19 cellular contexts compared by ENCODE assay signal in genomic region chr21:35168702-35169101, GRCh38.
DNase-seq lines count a peak whose midpoint lies in the region; ATAC-seq, FAIRE-seq and TF ChIP-seq lines count a peak whose summit lies in the region.
"Had no signal": no experiment of that assay in that cellular context is flagged by ENCODE, and none has a peak within 500 bp of the region (broad histone marks: within the 10 kb centered on the region; RNA-seq: fewer than 3 reads in every experiment).

No MANE protein-coding gene starts in this region.

- H3K4me1 ChIP-seq in GM23338 (ENCODE audit: insufficient read depth) (peaks cover 5% of the 10 kb centered on the region; the same call in 1 of the 2 replicates), astrocyte (ENCODE audit: insufficient read depth, low read length) (no peaks in the 10 kb centered on the region), esophagus (ENCODE audit: control insufficient read depth in 2 of 2, insufficient read depth in 2 of 2, low read length in 1 of 2) (peaks cover 3 to 7% of the 10 kb centered on the region in 2 donors), neural progenitor cell (peaks cover 6% of the 10 kb centered on the region)
- H3K4me1 ChIP-seq: BE2C, SJSA1 had no signal

- peaks cover 6% of the 10 kb centered on the region; the same call in 1 of the 2 replicates for H3K9me2 ChIP-seq in GM23338 (ENCODE audit: insufficient read depth)

- H3K4me2 ChIP-seq in GM23338 (no peak overlapping the region), astrocyte (ENCODE audit: low read length) (no peak overlapping the region), neural progenitor cell (no peak overlapping the region)

- H4K20me1 ChIP-seq in GM23338 (replicated peaks; ENCODE audit: insufficient read depth) (no peaks in the 10 kb centered on the region), astrocyte (ENCODE audit: insufficient read depth, low read length) (no peaks in the 10 kb centered on the region), neural progenitor cell (ENCODE audit: low read depth) (no peaks in the 10 kb centered on the region)

- H3K4me1 Mint-ChIP-seq in GM23338 (peaks cover 12% of the 10 kb centered on the region), astrocyte (ENCODE audit: low read depth, unreplicated experiment) (peaks cover 11% of the 10 kb centered on the region), neural progenitor cell (peaks cover 8% of the 10 kb centered on the region), osteocyte (ENCODE audit: unreplicated experiment) (no peaks in the 10 kb centered on the region)

- H3K4me3 ChIP-seq in GM23338 = no peak overlapping the region
- H3K4me3 ChIP-seq in astrocyte (ENCODE audit: insufficient read depth, low read depth, low read length) = no peak overlapping the region
- no peak overlapping the region for H3K4me3 ChIP-seq in esophagus (ENCODE audit: low read depth in 1 of 2, low read length in 2 of 2)
- no peak overlapping the region for H3K4me3 ChIP-seq in neural progenitor cell
- H3K4me3 ChIP-seq: GM23248, SJSA1 had no signal

- H3K36me3 ChIP-seq in GM23338 (ENCODE audit: insufficient read depth) = no peaks in the 10 kb centered on the region
- H3K36me3 ChIP-seq in astrocyte (ENCODE audit: insufficient read depth, low read length) = no peaks in the 10 kb centered on the region
- no peaks in the 10 kb centered on the region for H3K36me3 ChIP-seq in esophagus (ENCODE audit: control insufficient read depth in 2 of 2, insufficient read depth in 2 of 2, low read length in 1 of 2)
- H3K36me3 ChIP-seq in neural progenitor cell = no peaks in the 10 kb centered on the region
- H3K36me3 ChIP-seq: BE2C, SJSA1 had no signal

- no peak overlapping the region for H3K9ac ChIP-seq in astrocyte (ENCODE audit: low read length)
- H3K9ac ChIP-seq in neural progenitor cell = no peak overlapping the region
- H3K9ac ChIP-seq: GM23248 had no signal

- peaks cover 5% of the 10 kb centered on the region for H3K27me3 Mint-ChIP-seq in GM23338 (ENCODE audit: insufficient read depth, low read depth, poor library complexity)
- peaks cover 6% of the 10 kb centered on the region for H3K27me3 Mint-ChIP-seq in astrocyte (ENCODE audit: low read depth, unreplicated experiment)
- H3K27me3 Mint-ChIP-seq in neural progenitor cell (ENCODE audit: insufficient read depth, low read depth) = peaks cover 7% of the 10 kb centered on the region
- no peaks in the 10 kb centered on the region for H3K27me3 Mint-ChIP-seq in osteocyte (ENCODE audit: unreplicated experiment)

- peak; percentile 3 for DNase-seq in GM23338 (ENCODE audit: low spot score)
- DNase-seq in astrocyte (ENCODE audit: low read depth) = peak; percentile 39
- peak; percentile 14 for DNase-seq in neural progenitor cell (ENCODE audit: low spot score)
- no peak for DNase-seq in SHP77 treated with DMSO at 0.1 percent for 48 hours (lab: John Stamatoyannopoulos, UW)
- DNase-seq in osteocyte (ENCODE audit: extremely low spot score, unreplicated experiment) = no peak
- DNase-seq in NAMALWA (ENCODE audit: low spot score) = no peak
- no peak for DNase-seq in UCSD-AML1 (lab: John Stamatoyannopoulos, UW; ENCODE audit: unreplicated experiment)
- DNase-seq: BE2C; CD4-positive, CD25-positive, alpha-beta regulatory T cell; DMS153; GDM1; GM23248; NCI-H1105 treated with DMSO at 0.1 percent for 48 hours; NCI-H1694; NCI-H2227 treated with DMSO at 0.1 percent for 48 hours; NCI-H524; NCI-H82 had no signal

- no peak for FAIRE-seq in astrocyte (lab: Jason Lieb, UNC)

- TF ChIP-seq CTCF in GM23338 (conservative IDR thresholded peaks at IDR 0.05; ENCODE audit: low read depth in 2 of 2) (no peak), astrocyte (IDR thresholded peaks at IDR 0.05; ENCODE audit: insufficient read depth, low read depth, low read length) (no peak), neural progenitor cell (IDR thresholded peaks at IDR 0.05) (no peak), osteocyte (IDR thresholded peaks at IDR 0.05) (no peak)

- WGBS in esophagus, 2 donors = 57 to 58% methylated on average over 3 of the region's 3 CpGs

- H3K9me3 ChIP-seq in astrocyte (ENCODE audit: insufficient read depth, low read depth, low read length) = peaks cover 3% of the 10 kb centered on the region
- peaks cover 0 to 3% of the 10 kb centered on the region in 2 donors for H3K9me3 ChIP-seq in esophagus (ENCODE audit: control insufficient read depth in 2 of 2, insufficient read depth in 1 of 2, low read depth in 1 of 2, low read length in 1 of 2)
- no peaks in the 10 kb centered on the region for H3K9me3 ChIP-seq in neural progenitor cell (ENCODE audit: low read depth)
- H3K9me3 ChIP-seq: SJSA1 had no signal

- H3K79me2 ChIP-seq in GM23338 (replicated peaks; ENCODE audit: insufficient read depth) (no peaks in the 10 kb centered on the region), astrocyte (ENCODE audit: insufficient read depth, low read length) (no peaks in the 10 kb centered on the region), neural progenitor cell (ENCODE audit: low read depth) (no peaks in the 10 kb centered on the region)

- H3K27ac ChIP-seq in GM23338 (ENCODE audit: low read depth) = no peak overlapping the region
- no peak overlapping the region for H3K27ac ChIP-seq in astrocyte (ENCODE audit: low read depth, low read length)
- H3K27ac ChIP-seq in esophagus (ENCODE audit: low read depth in 2 of 2, low read length in 1 of 2) = peak overlapping the region; percentile 64 to 72
- H3K27ac ChIP-seq in neural progenitor cell = no peak overlapping the region
- H3K27ac ChIP-seq: GM23248, SJSA1 had no signal

- no peaks in the 10 kb centered on the region for H3K36me3 Mint-ChIP-seq in GM23338 (ENCODE audit: low read depth)
- peaks cover 2% of the 10 kb centered on the region for H3K36me3 Mint-ChIP-seq in astrocyte (ENCODE audit: low read depth, unreplicated experiment)
- H3K36me3 Mint-ChIP-seq in neural progenitor cell = no peaks in the 10 kb centered on the region
- no peaks in the 10 kb centered on the region for H3K36me3 Mint-ChIP-seq in osteocyte (ENCODE audit: unreplicated experiment)
- H3K36me3 Mint-ChIP-seq: CD4-positive, CD25-positive, alpha-beta regulatory T cell had no signal

- H3K27me3 ChIP-seq in GM23338 (ENCODE audit: insufficient read depth) = no peaks in the 10 kb centered on the region
- H3K27me3 ChIP-seq in astrocyte (ENCODE audit: insufficient read depth, low read length) = no peaks in the 10 kb centered on the region
- no peaks in the 10 kb centered on the region for H3K27me3 ChIP-seq in esophagus (ENCODE audit: control insufficient read depth in 1 of 2, insufficient read depth in 2 of 2, low read length in 2 of 2)
- no peaks in the 10 kb centered on the region for H3K27me3 ChIP-seq in neural progenitor cell
- H3K27me3 ChIP-seq: BE2C, SJSA1 had no signal

- no peak overlapping the region for H3K4me3 Mint-ChIP-seq in GM23338
- no peak overlapping the region for H3K4me3 Mint-ChIP-seq in astrocyte (ENCODE audit: unreplicated experiment)
- H3K4me3 Mint-ChIP-seq in neural progenitor cell = no peak overlapping the region
- H3K4me3 Mint-ChIP-seq in osteocyte (ENCODE audit: unreplicated experiment) = no peak overlapping the region
- H3K4me3 Mint-ChIP-seq: CD4-positive, CD25-positive, alpha-beta regulatory T cell had no signal

- no peak overlapping the region for H3K27ac Mint-ChIP-seq in GM23338
- no peak overlapping the region for H3K27ac Mint-ChIP-seq in astrocyte (ENCODE audit: unreplicated experiment)
- no peak overlapping the region for H3K27ac Mint-ChIP-seq in neural progenitor cell
- no peak overlapping the region for H3K27ac Mint-ChIP-seq in osteocyte (ENCODE audit: unreplicated experiment)

- H2AFZ ChIP-seq in GM23338 = peak overlapping the region; percentile 69
- H2AFZ ChIP-seq in astrocyte (ENCODE audit: low read depth, low read length) = no peak overlapping the region
- H2AFZ ChIP-seq in neural progenitor cell (replicated peaks) = no peak overlapping the region
- H2AFZ ChIP-seq: GM23248 had no signal

- H3K9me3 Mint-ChIP-seq in GM23338 (no peaks in the 10 kb centered on the region), astrocyte (ENCODE audit: unreplicated experiment) (peaks cover 8% of the 10 kb centered on the region), neural progenitor cell (no peaks in the 10 kb centered on the region), osteocyte (ENCODE audit: unreplicated experiment) (peaks cover 4% of the 10 kb centered on the region)

- ATAC-seq in GM23338 = no peak; the same call in 2 of the 3 replicates

- no peaks in the 10 kb centered on the region for H3F3A ChIP-seq in GM23338 (replicated peaks; ENCODE audit: low read depth)
- H3F3A ChIP-seq in neural progenitor cell (ENCODE audit: low read depth) = no peaks in the 10 kb centered on the region

TF ChIP-seq in GM23338, 12 proteins besides CTCF, POLR2A, EP300 and RAD21 (continues in another document):
- TF ChIP-seq JUNB (IDR thresholded peaks at IDR 0.05; ENCODE audit: unreplicated experiment) (no peak), STAT1 (IDR thresholded peaks at IDR 0.05; ENCODE audit: unreplicated experiment) (no peak), POLR2AphosphoS5 (IDR thresholded peaks at IDR 0.05; ENCODE audit: low read depth) (no peak), EZH2 (IDR thresholded peaks at IDR 0.05; ENCODE audit: low read depth, unreplicated experiment) (no peak), ZNF114 (CRISPR knock-in tag; IDR thresholded peaks at IDR 0.05) (no peak), ZNF331 (CRISPR knock-in tag; IDR thresholded peaks at IDR 0.05; ENCODE audit: low read depth) (no peak), REST (IDR thresholded peaks at IDR 0.05; ENCODE audit: unreplicated experiment) (no peak)

Comparison
In these comparisons a context has a peak if more than half of its experiments do, and no peak if none do; other contexts are left out.
1. DNase-seq: peak in GM23338 (single experiment), astrocyte (single experiment) and neural progenitor cell (single experiment); none in SHP77 treated with DMSO at 0.1 percent for 48 hours (single experiment), osteocyte (single experiment), NAMALWA (single experiment) and UCSD-AML1 (single experiment).
2. H3K27ac ChIP-seq: peak in esophagus (2 of 2); none in GM23338 (single experiment), astrocyte (single experiment) and neural progenitor cell (single experiment).